In the genomic region with DNA sequence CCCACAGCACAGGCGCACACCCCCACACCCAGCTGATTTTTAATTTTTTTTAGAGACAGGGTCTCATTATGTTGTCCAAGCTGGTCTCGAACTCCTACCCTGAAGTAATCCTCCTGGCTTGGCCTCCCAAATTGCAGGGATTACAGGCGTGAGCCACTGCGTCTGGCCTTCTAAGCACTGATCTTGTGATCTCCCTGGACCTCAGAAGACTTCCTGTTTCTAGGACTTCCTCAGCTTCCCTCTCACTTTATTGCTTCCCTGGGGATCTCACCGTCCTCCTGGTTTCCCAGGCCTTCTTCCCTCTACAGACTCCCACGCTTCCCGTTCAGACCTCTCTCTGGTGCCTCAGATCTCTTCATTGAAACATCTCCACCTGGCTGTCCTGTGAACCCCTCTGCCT, we compare ENCODE assay signal across 17 cellular contexts. TPM values are rescaled to one million over a fixed set of nuclear protein-coding genes. Genes with fewer than 3 reads are reported as not detected.
DNase-seq lines count a peak whose midpoint lies in the region; ATAC-seq and TF ChIP-seq lines count a peak whose summit lies in the region.
"Had no signal": no experiment of that assay in that cellular context is flagged by ENCODE, and none has a peak within 500 bp of the region (broad histone marks: within the 10 kb centered on the region; RNA-seq: fewer than 3 reads in every experiment).

No MANE protein-coding gene starts in this region.

- H2AFZ ChIP-seq in trophoblast cell (ENCODE audit: insufficient read depth, low read length, poor library complexity): no peak overlapping the region
- H2AFZ ChIP-seq: PC-9 had no signal

- intact Hi-C loops in Right ventricle myocardium superior (cut with DNase I): no loop called here

- no peak overlapping the region for H2BK120ac ChIP-seq in trophoblast cell (ENCODE audit: insufficient read depth, low read length, poor library complexity)

- H4K12ac ChIP-seq in trophoblast cell (ENCODE audit: low read depth, low read length): no peak overlapping the region

- no peak for ATAC-seq in WTC11
- no peak for ATAC-seq in HG02884 (IDR thresholded peaks at IDR 0.05; ENCODE audit: unreplicated experiment)
- no peak for ATAC-seq in Right ventricle myocardium superior (ENCODE audit: poor library complexity)
- no peak for ATAC-seq in GM21619 (IDR thresholded peaks at IDR 0.05; ENCODE audit: unreplicated experiment)

- H3K4me2 ChIP-seq in trophoblast cell (ENCODE audit: low read length): no peak overlapping the region
- H3K4me2 ChIP-seq: PC-9 had no signal

- no peak overlapping the region for H3K4me3 Mint-ChIP-seq in activated CD4-positive, alpha-beta T cell treated with anti-CD3 and anti-CD28 coated beads, Interleukin-2, amount 10 ng/mL, durations not matched to agents 7 days and 5 days
- no peak overlapping the region for H3K4me3 Mint-ChIP-seq in WTC11
- no peak overlapping the region for H3K4me3 Mint-ChIP-seq in endodermal cell

- peaks cover 14% of the 10 kb centered on the region for H3K4me1 Mint-ChIP-seq in activated CD4-positive, alpha-beta T cell treated with anti-CD3 and anti-CD28 coated beads, Interleukin-2, amount 10 ng/mL, durations not matched to agents 7 days and 5 days
- H3K4me1 Mint-ChIP-seq in WTC11 (no peaks in the 10 kb centered on the region), endodermal cell (no peaks in the 10 kb centered on the region)

- no peak overlapping the region for H2AK5ac ChIP-seq in trophoblast cell (ENCODE audit: low read length)

- 93 to 97% methylated on average over 7 of the region's 7 CpGs for WGBS in endodermal cell (ENCODE audit: insufficient coverage in 1 of 2, insufficient read length in 1 of 2), 2 experiments
- WGBS in trophoblast cell (ENCODE audit: extremely low coverage, insufficient coverage, insufficient read length): no CpG with 5 or more reads among the region's 7 CpGs

- H3K4me1 ChIP-seq in endodermal cell (ENCODE audit: control insufficient read depth, insufficient read depth, low read length) (no peaks in the 10 kb centered on the region), trophoblast cell (ENCODE audit: control insufficient read depth in 1 of 2, insufficient read depth in 2 of 2, low read length in 2 of 2) (no peaks in the 10 kb centered on the region)

- H4K8ac ChIP-seq in trophoblast cell (ENCODE audit: low read depth, low read length): peak overlapping the region; percentile 16

- no peak overlapping the region for H3K14ac ChIP-seq in trophoblast cell (ENCODE audit: low read length)

- H3K27ac ChIP-seq in endodermal cell (ENCODE audit: low read depth, low read length) (no peak overlapping the region), trophoblast cell (ENCODE audit: low read depth, low read length) (no peak overlapping the region)
- H3K27ac ChIP-seq: BLaER1 treated with 17β-estradiol and CSF1 and Interleukin-3, amounts not matched to agents 10 nM and 100 nM; PC-9 had no signal

- H2BK12ac ChIP-seq in trophoblast cell (ENCODE audit: low read length): no peak overlapping the region

- H3K79me2 ChIP-seq in trophoblast cell (ENCODE audit: control insufficient read depth, insufficient read depth, low read length, poor library complexity): no peaks in the 10 kb centered on the region

- H3K36me3 ChIP-seq in endodermal cell (ENCODE audit: control insufficient read depth, insufficient read depth, low read length): peaks cover 47% of the 10 kb centered on the region
- H3K36me3 ChIP-seq in trophoblast cell (ENCODE audit: control insufficient read depth in 1 of 2, insufficient read depth in 2 of 2, low read length in 2 of 2): peaks cover 25 to 33% of the 10 kb centered on the region in 2 experiments

- H3K18ac ChIP-seq in trophoblast cell (ENCODE audit: low read length): no peak overlapping the region

- no peak for DNase-seq in activated CD4-positive, alpha-beta T cell treated with anti-CD3 and anti-CD28 coated beads, Interleukin-2, amount 10 ng/mL, durations not matched to agents 7 days and 5 days
- DNase-seq in activated CD4-positive, alpha-beta T cell treated with anti-CD3 and anti-CD28 coated beads, Interleukin-2, amount 50 U/mL, for 4 hours: no peak
- DNase-seq in WTC11 (ENCODE audit: low spot score): no peak
- no peak for DNase-seq in endodermal cell
- no peak for DNase-seq in trophoblast cell
- no peak for DNase-seq in Right ventricle myocardium superior
- DNase-seq: 8988T, DMS53, Kasumi-1, NCI-H1417, NCI-H187, NCI-H510A, NCI-H748 treated with DMSO at 0.1 percent for 48 hours had no signal

- no peaks in the 10 kb centered on the region for H3K9me3 ChIP-seq in endodermal cell (ENCODE audit: control insufficient read depth, low read length)
- no peaks in the 10 kb centered on the region for H3K9me3 ChIP-seq in trophoblast cell (ENCODE audit: insufficient read depth, low read depth, low read length)
- H3K9me3 ChIP-seq: BLaER1 treated with 17β-estradiol and CSF1 and Interleukin-3, amounts not matched to agents 10 nM and 100 nM had no signal

- H3K4ac ChIP-seq in trophoblast cell (ENCODE audit: low read depth, low read length): no peak overlapping the region

- no peak overlapping the region for H3K23ac ChIP-seq in trophoblast cell (ENCODE audit: low read length)

- no peak overlapping the region for H2BK5ac ChIP-seq in trophoblast cell (ENCODE audit: low read depth, low read length, poor library complexity)

- no peaks in the 10 kb centered on the region for H3K27me3 Mint-ChIP-seq in activated CD4-positive, alpha-beta T cell treated with anti-CD3 and anti-CD28 coated beads, Interleukin-2, amount 10 ng/mL, durations not matched to agents 7 days and 5 days
- H3K27me3 Mint-ChIP-seq in WTC11 (ENCODE audit: low read depth): no peaks in the 10 kb centered on the region; the same call in 1 of the 2 replicates
- no peaks in the 10 kb centered on the region for H3K27me3 Mint-ChIP-seq in endodermal cell (ENCODE audit: insufficient read depth)

- CTCF ChIA-PET in activated CD4-positive, alpha-beta T cell treated with anti-CD3 and anti-CD28 coated beads, Interleukin-2, amount 10 ng/mL, durations not matched to agents 7 days and 5 days (lab: Charles Lee): interaction anchor here (0.9 to 1.9 kb wide), 7 partner anchors 9 to 19 kb away, joined by 3 to 6 read pairs (median 5); no protein-coding TSS in a partner anchor
- CTCF ChIA-PET in WTC11 (lab: Charles Lee): no interaction called here

- H3K9ac ChIP-seq in endodermal cell (ENCODE audit: extremely low read depth, low read length, poor library complexity, severe bottlenecking) (no peak overlapping the region), trophoblast cell (ENCODE audit: low read length) (no peak overlapping the region)

- H3K9me3 Mint-ChIP-seq in activated CD4-positive, alpha-beta T cell treated with anti-CD3 and anti-CD28 coated beads, Interleukin-2, amount 10 ng/mL, durations not matched to agents 7 days and 5 days: no peaks in the 10 kb centered on the region
- no peaks in the 10 kb centered on the region for H3K9me3 Mint-ChIP-seq in WTC11
- H3K9me3 Mint-ChIP-seq in endodermal cell: no peaks in the 10 kb centered on the region

- peaks cover 6% of the 10 kb centered on the region for H3K36me3 Mint-ChIP-seq in activated CD4-positive, alpha-beta T cell treated with anti-CD3 and anti-CD28 coated beads, Interleukin-2, amount 10 ng/mL, durations not matched to agents 7 days and 5 days (ENCODE audit: low read depth)
- H3K36me3 Mint-ChIP-seq in WTC11 (peaks cover 30% of the 10 kb centered on the region), endodermal cell (ENCODE audit: low read depth) (peaks cover 58% of the 10 kb centered on the region)

- peak overlapping the region; percentile 7 for H3K27ac Mint-ChIP-seq in activated CD4-positive, alpha-beta T cell treated with anti-CD3 and anti-CD28 coated beads, Interleukin-2, amount 10 ng/mL, durations not matched to agents 7 days and 5 days
- H3K27ac Mint-ChIP-seq in WTC11: peak overlapping the region; percentile 14
- H3K27ac Mint-ChIP-seq in endodermal cell: peak overlapping the region; percentile 64

- TF ChIP-seq CTCF in WTC11 (IDR thresholded peaks at IDR 0.05): no peak
- TF ChIP-seq CTCF in endodermal cell (conservative IDR thresholded peaks at IDR 0.05): no peak

- H3K27me3 ChIP-seq in endodermal cell (ENCODE audit: control insufficient read depth, insufficient read depth, low read length, poor library complexity, severe bottlenecking) (no peaks in the 10 kb centered on the region), trophoblast cell (ENCODE audit: insufficient read depth, low read length) (no peaks in the 10 kb centered on the region)
- H3K27me3 ChIP-seq: BLaER1 treated with 17β-estradiol and CSF1 and Interleukin-3, amounts not matched to agents 10 nM and 100 nM had no signal

- H3K79me1 ChIP-seq in trophoblast cell (ENCODE audit: low read length): no peaks in the 10 kb centered on the region

- H3K4me3 ChIP-seq in endodermal cell (ENCODE audit: low read length): no peak overlapping the region
- H3K4me3 ChIP-seq in trophoblast cell (ENCODE audit: low read depth, low read length): no peak overlapping the region
- H3K4me3 ChIP-seq: BLaER1 treated with 17β-estradiol and CSF1 and Interleukin-3, amounts not matched to agents 10 nM and 100 nM; PC-9 had no signal

- H4K91ac ChIP-seq in trophoblast cell (ENCODE audit: low read depth, low read length): no peak overlapping the region

- POLR2A ChIA-PET in activated CD4-positive, alpha-beta T cell treated with anti-CD3 and anti-CD28 coated beads, Interleukin-2, amount 10 ng/mL, durations not matched to agents 7 days and 5 days (lab: Charles Lee): no interaction called here
- POLR2A ChIA-PET in WTC11 (lab: Charles Lee): interaction anchor here (0.5 kb wide), 1 partner anchor 7 kb away, joined by 7 read pairs; no protein-coding TSS in a partner anchor

RNA-seq across cellular contexts. Expression of a gene that starts 13.8 kb away (rescaled TPM):
- 10 to 100 TPM; 14.8 to 18.8 TPM for total RNA-seq in activated CD4-positive, alpha-beta T cell treated with anti-CD3 and anti-CD28 coated beads, Interleukin-2, amount 10 ng/mL, durations not matched to agents 7 days and 5 days
- total RNA-seq in WTC11 (2021): 15.1 to 16.6 TPM (median 15.2 TPM) in 3 replicates
- 10 to 100 TPM; 16.5 to 19.1 TPM for total RNA-seq in endodermal cell
- 12.7 TPM for polyA plus RNA-seq in endodermal cell (2013, experiment 1 of 2)
- 12.5 TPM for polyA plus RNA-seq in endodermal cell (2013, experiment 2 of 2)
- polyA plus RNA-seq in trophoblast cell (2013): 4.2 and 4.8 TPM in 2 replicates
- 7.8 TPM for total RNA-seq in Right ventricle myocardium superior

RNA-seq across cellular contexts. Expression of a gene that starts 28.4 kb away (rescaled TPM):
- total RNA-seq in activated CD4-positive, alpha-beta T cell treated with anti-CD3 and anti-CD28 coated beads, Interleukin-2, amount 10 ng/mL, durations not matched to agents 7 days and 5 days: 1 to 10 TPM in 1 of 2 experiments, under 1 TPM in 1; 0.96 to 1.4 TPM
- total RNA-seq in WTC11 (2021): 2.0 to 2.7 TPM (median 2.6 TPM) in 3 replicates
- total RNA-seq in endodermal cell: 100 to 1,000 TPM in 1 of 2 donors, 10 to 100 TPM in 1; 60.3 to 102 TPM
- 15.4 TPM for polyA plus RNA-seq in endodermal cell (2013, experiment 1 of 2)
- polyA plus RNA-seq in endodermal cell (2013, experiment 2 of 2): 17.6 TPM
- 2.2 and 2.3 TPM in 2 replicates for polyA plus RNA-seq in trophoblast cell (2013)
- 10.8 TPM for total RNA-seq in Right ventricle myocardium superior

RNA-seq across cellular contexts. Expression of a gene that starts 29.3 kb away (rescaled TPM):
- 10 to 100 TPM; 26.8 to 33.7 TPM for total RNA-seq in activated CD4-positive, alpha-beta T cell treated with anti-CD3 and anti-CD28 coated beads, Interleukin-2, amount 10 ng/mL, durations not matched to agents 7 days and 5 days
- 38.3 to 43.8 TPM (median 39.5 TPM) in 3 replicates for total RNA-seq in WTC11 (2021)
- 10 to 100 TPM; 33.3 to 38.3 TPM for total RNA-seq in endodermal cell
- polyA plus RNA-seq in endodermal cell (2013, experiment 1 of 2): 33.4 TPM
- polyA plus RNA-seq in endodermal cell (2013, experiment 2 of 2): 39.2 TPM
- 22.1 and 23.0 TPM in 2 replicates for polyA plus RNA-seq in trophoblast cell (2013)
- 36.0 TPM for total RNA-seq in Right ventricle myocardium superior

RNA-seq across cellular contexts. Expression of a gene that starts 29.3 kb away (rescaled TPM):
- 10 to 100 TPM in 1 of 2 experiments, 1 to 10 TPM in 1; 8.2 to 10.7 TPM for total RNA-seq in activated CD4-positive, alpha-beta T cell treated with anti-CD3 and anti-CD28 coated beads, Interleukin-2, amount 10 ng/mL, durations not matched to agents 7 days and 5 days
- total RNA-seq in WTC11 (2021) (19.8 to 25.0 TPM (median 21.3 TPM) in 3 replicates), endodermal cell (10 to 100 TPM; 27.7 to 28.0 TPM), Right ventricle myocardium superior (21.3 TPM)
- polyA plus RNA-seq in endodermal cell (2013, experiment 1 of 2): 11.5 TPM
- 11.9 TPM for polyA plus RNA-seq in endodermal cell (2013, experiment 2 of 2)
- 6.6 and 6.9 TPM in 2 replicates for polyA plus RNA-seq in trophoblast cell (2013)

Comparison
In these comparisons a context has a peak if more than half of its experiments do, and no peak if none do; other contexts are left out.
1. H3K27ac Mint-ChIP-seq: peak in every context shown above with its lines; median percentile 64 in endodermal cell; 14 in WTC11; 7 in activated CD4-positive, alpha-beta T cell treated with anti-CD3 and anti-CD28 coated beads, Interleukin-2, amount 10 ng/mL, durations not matched to agents 7 days and 5 days.